In genomic region chr3:195203631-195204030, GRCh38 we compare ENCODE assay signal across 13 cellular contexts.
DNase-seq lines count a peak whose midpoint lies in the region; ATAC-seq, FAIRE-seq and TF ChIP-seq lines count a peak whose summit lies in the region.
"Had no signal": no experiment of that assay in that cellular context is flagged by ENCODE, and none has a peak within 500 bp of the region (broad histone marks: within the 10 kb centered on the region; RNA-seq: fewer than 3 reads in every experiment).

No MANE protein-coding gene starts in this region.

- H4K8ac ChIP-seq in H1 (ENCODE audit: extremely low read depth, insufficient read depth, low read length) = no peak overlapping the region

- peak; percentile 36; the same call in 1 of the 2 replicates for ATAC-seq in Panc1
- no peak for ATAC-seq in HG02623 (IDR thresholded peaks at IDR 0.05; ENCODE audit: unreplicated experiment)

- TF ChIP-seq POLR2A in H1 (IDR thresholded peaks at IDR 0.05; ENCODE audit: control extremely low read depth in 1 of 2, low read depth in 2 of 2, low read length in 2 of 2) = no peak

- peak overlapping the region; percentile 99 for H3K27ac Mint-ChIP-seq in osteocyte (ENCODE audit: unreplicated experiment)
- H3K27ac Mint-ChIP-seq: T-helper 1 cell treated with Interleukin-12 subunit alpha and Interleukin-12 subunit beta and Interleukin-4 antibody, amounts not matched to agents 30 μg/mL and 1 μg/mL, for 36 hours had no signal

- no peak overlapping the region for H3K9ac ChIP-seq in H1 (replicated peaks in 1 of 4; ENCODE audit: extremely low read depth in 1 of 4, low read depth in 3 of 4, low read length in 3 of 4)

- no peaks in the 10 kb centered on the region for H3K9me3 ChIP-seq in Panc1 (ENCODE audit: control insufficient read depth, insufficient read depth, low read depth, low read length)
- H3K9me3 ChIP-seq in H1 (ENCODE audit: insufficient read depth in 2 of 2, low read depth in 1 of 2, low read length in 1 of 2) = no peaks in the 10 kb centered on the region

- no peak for TF ChIP-seq CTCF in Panc1 (IDR thresholded peaks at IDR 0.05)
- TF ChIP-seq CTCF in H1 (IDR thresholded peaks at IDR 0.05; ENCODE audit: control extremely low read depth in 1 of 3, insufficient read depth in 1 of 3, low read depth in 1 of 3, low read length in 3 of 3) = no peak
- TF ChIP-seq CTCF in osteocyte (IDR thresholded peaks at IDR 0.05) = no peak

- no peak overlapping the region for H3K23ac ChIP-seq in H1 (ENCODE audit: insufficient read length)

- 0 out of 2 replicates have a peak overlapping the region, but pooled peaks have one; percentile 28 for H2AK5ac ChIP-seq in H1 (ENCODE audit: low read depth, low read length)

- H3K27ac ChIP-seq in ACC112 (ENCODE audit: low read depth, low read length) (peak overlapping the region; percentile 8; the same call in 1 of the 2 replicates), Panc1 (ENCODE audit: low read length) (no peak overlapping the region), H1 (ENCODE audit: low read depth, low read length) (no peak overlapping the region)

- in situ Hi-C loops in Panc1 (cut with HindIII; ENCODE audit: low pct_unique_long_range_greater_than_20kb, low sequenced_read_pairs) = no loop called here

- no peak overlapping the region for H4K91ac ChIP-seq in H1 (replicated peaks; ENCODE audit: insufficient read length, low read length)

- peaks cover 74% of the 10 kb centered on the region for H3K4me1 Mint-ChIP-seq in osteocyte (ENCODE audit: unreplicated experiment)

- no peaks in the 10 kb centered on the region for H3K9me3 Mint-ChIP-seq in osteocyte (ENCODE audit: unreplicated experiment)
- H3K9me3 Mint-ChIP-seq: T-helper 1 cell treated with Interleukin-12 subunit alpha and Interleukin-12 subunit beta and Interleukin-4 antibody, amounts not matched to agents 30 μg/mL and 1 μg/mL, for 36 hours had no signal

- peak overlapping the region; percentile 83 for H3K4ac ChIP-seq in H1 (replicated peaks; ENCODE audit: insufficient read length, low read depth, low read length)

- H4K5ac ChIP-seq in H1 (ENCODE audit: insufficient read length, low read depth, low read length) = no peak overlapping the region

- no peak for TF ChIP-seq RAD21 in H1 (IDR thresholded peaks at IDR 0.05 in 1 of 2, conservative IDR thresholded peaks at IDR 0.05 in 1 of 2; ENCODE audit: low read depth in 2 of 2, low read length in 2 of 2)

- no peaks in the 10 kb centered on the region for H3K36me3 ChIP-seq in ACC112 (ENCODE audit: insufficient read depth, low read length)
- no peaks in the 10 kb centered on the region for H3K36me3 ChIP-seq in Panc1 (ENCODE audit: control insufficient read depth, insufficient read depth, low read length)
- H3K36me3 ChIP-seq in H1 (ENCODE audit: control insufficient read depth in 2 of 4, insufficient read depth in 4 of 4, low read length in 3 of 4) = no peaks in the 10 kb centered on the region

- H2BK15ac ChIP-seq in H1 (ENCODE audit: low read length) = 0 out of 2 replicates have a peak overlapping the region, but pooled peaks have one; percentile 61

- intact Hi-C loops in Panc1 (cut with micrococcal nuclease; ENCODE audit: unreplicated experiment) = no loop called here

- no TSS peak for BruUV-seq in Panc1 (replicated peaks; lab: Mats Ljungman, UMichigan)

- no peak overlapping the region for H2AFZ ChIP-seq in ACC112 (ENCODE audit: low read length, unreplicated experiment)
- H2AFZ ChIP-seq in H1 (ENCODE audit: low read length) = no peak overlapping the region

- H2BK20ac ChIP-seq in H1 (ENCODE audit: low read length) = no peak overlapping the region

- H2BK120ac ChIP-seq in H1 (replicated peaks; ENCODE audit: low read depth, low read length) = no peak overlapping the region

- TF ChIP-seq EP300 in H1 (IDR thresholded peaks at IDR 0.05; ENCODE audit: borderline replicate concordance in 1 of 2, low read depth in 2 of 2, low read length in 2 of 2) = no peak

- POLR2A ChIA-PET in Panc1 (lab: Charles Lee) = no interaction called here
- POLR2A ChIA-PET in H1 (lab: Charles Lee; ENCODE audit: partially characterized antibody) = interaction anchor here (1.0 kb wide), 1 partner anchor 339 kb away, joined by 3 read pairs; no protein-coding TSS in a partner anchor

- no peak for FAIRE-seq in H1 (lab: Jason Lieb, UNC)

- H2BK5ac ChIP-seq in H1 (ENCODE audit: low read depth, low read length) = no peak overlapping the region

- H4K20me1 ChIP-seq in H1 (replicated peaks in 1 of 2; ENCODE audit: control insufficient read depth in 1 of 2, insufficient read depth in 2 of 2, low read length in 2 of 2) = peaks cover 2% of the 10 kb centered on the region in 2 experiments

- H3K18ac ChIP-seq in H1 (ENCODE audit: extremely low read depth, low read length) = no peak overlapping the region

- H3K4me1 ChIP-seq in ACC112 (ENCODE audit: control insufficient read depth, insufficient read depth, low read length, unreplicated experiment) = peaks cover 35% of the 10 kb centered on the region
- peaks cover 8% of the 10 kb centered on the region; the same call in 1 of the 2 replicates for H3K4me1 ChIP-seq in Panc1 (ENCODE audit: control insufficient read depth, insufficient read depth, low read length)
- peaks cover 0 to 4% (median under 1%) of the 10 kb centered on the region in 4 experiments; a peak in 1 of 7 replicates for H3K4me1 ChIP-seq in H1 (replicated peaks in 1 of 4; ENCODE audit: control insufficient read depth in 3 of 4, insufficient read depth in 4 of 4, low read length in 3 of 4)

- H3K4me3 Mint-ChIP-seq in osteocyte (ENCODE audit: unreplicated experiment) = no peak overlapping the region
- H3K4me3 Mint-ChIP-seq: T-helper 1 cell treated with Interleukin-12 subunit alpha and Interleukin-12 subunit beta and Interleukin-4 antibody, amounts not matched to agents 30 μg/mL and 1 μg/mL, for 36 hours had no signal

- H3K79me1 ChIP-seq in H1 (ENCODE audit: low read depth, low read length) = peaks cover 6% of the 10 kb centered on the region

- no peaks in the 10 kb centered on the region for H3K27me3 ChIP-seq in ACC112 (ENCODE audit: insufficient read depth, low read length)
- no peaks in the 10 kb centered on the region for H3K27me3 ChIP-seq in Panc1 (ENCODE audit: control insufficient read depth, insufficient read depth, low read length)
- H3K27me3 ChIP-seq in H1 (replicated peaks in 1 of 4; ENCODE audit: control insufficient read depth in 3 of 4, extremely low read depth in 1 of 4, insufficient read depth in 3 of 4, low read length in 3 of 4) = no peaks in the 10 kb centered on the region

- peaks cover 12% of the 10 kb centered on the region for H3K79me2 ChIP-seq in ACC112 (ENCODE audit: control insufficient read depth, insufficient read depth, low read length, unreplicated experiment)
- H3K79me2 ChIP-seq in H1 (ENCODE audit: control insufficient read depth in 1 of 2, insufficient read depth in 2 of 2, low read length in 2 of 2) = peaks cover 0 to 64% of the 10 kb centered on the region in 2 experiments; a peak in 3 of 4 replicates

- H3K56ac ChIP-seq in H1 (replicated peaks; ENCODE audit: insufficient read length, low read depth, low read length) = no peak overlapping the region

- no peaks in the 10 kb centered on the region for H3K23me2 ChIP-seq in H1 (ENCODE audit: low read depth, low read length)

- H2BK12ac ChIP-seq in H1 (ENCODE audit: low read depth, low read length) = no peak overlapping the region

- WGBS in H1 (ENCODE audit: extremely low coverage in 1 of 2, insufficient coverage in 1 of 2, insufficient read length in 1 of 2, insufficient replicate concordance in 2 of 2, low coverage in 1 of 2, low lambda C conversion rate in 2 of 2, missing lambda C conversion rate in 1 of 2), 2 experiments = 95% methylated on average over 6 of the region's 6 CpGs; no CpG with 5 or more reads in 1 of the 2 experiments

- DNase-seq in Panc1 (ENCODE audit: low read depth, low spot score) (no peak), H1 (ENCODE audit: low read depth in 1 of 2, low spot score in 2 of 2) (no peak), osteocyte (ENCODE audit: extremely low spot score, unreplicated experiment) (no peak), SW480 (ENCODE audit: low spot score) (no peak), NCI-H1694 (lab: John Stamatoyannopoulos, UW) (no peak), COLO668 (lab: John Stamatoyannopoulos, UW; ENCODE audit: unreplicated experiment) (no peak)
- DNase-seq: DND-41, kidney glomerular epithelial cell, MM.1S, NCI-H2171 treated with DMSO at 0.1 percent for 48 hours had no signal

- no peak overlapping the region for H3K14ac ChIP-seq in H1 (ENCODE audit: insufficient read length)

- H3K27me3 Mint-ChIP-seq in osteocyte (ENCODE audit: unreplicated experiment) = no peaks in the 10 kb centered on the region

- CTCF ChIA-PET in Panc1 (lab: Charles Lee) = no interaction called here
- CTCF ChIA-PET in H1 (lab: Charles Lee; ENCODE audit: partially characterized antibody) = interaction anchor here (0.6 to 1.2 kb wide), 9 partner anchors 17 to 1031 kb away, joined by 3 read pairs; no protein-coding TSS in a partner anchor

- H3K4me2 ChIP-seq in H1 (ENCODE audit: insufficient read depth in 1 of 2, low read depth in 2 of 2, low read length in 2 of 2) = no peak overlapping the region

- H3K4me3 ChIP-seq in ACC112 (ENCODE audit: low read depth, low read length) (no peak overlapping the region), Panc1 (ENCODE audit: low read depth in 2 of 2, low read length in 2 of 2) (no peak overlapping the region), H1 (ENCODE audit: extremely low read depth in 1 of 4, insufficient read depth in 2 of 4, low read depth in 3 of 4, low read length in 4 of 4) (no peak overlapping the region)

- no peaks in the 10 kb centered on the region for H3K36me3 Mint-ChIP-seq in osteocyte (ENCODE audit: unreplicated experiment)

TF ChIP-seq in H1, 55 proteins besides CTCF, POLR2A, EP300 and RAD21:
- no peak for TF ChIP-seq HDAC2 (IDR thresholded peaks at IDR 0.05; ENCODE audit: borderline replicate concordance in 1 of 2, low read depth in 2 of 2, low read length in 2 of 2)
- no peak for TF ChIP-seq ZNF274 (IDR thresholded peaks at IDR 0.05; ENCODE audit: borderline replicate concordance, extremely low read depth, low read length)
- TF ChIP-seq CBX5 (IDR thresholded peaks at IDR 0.05; ENCODE audit: low read depth, low read length) = no peak
- no peak for TF ChIP-seq TBP (IDR thresholded peaks at IDR 0.05; ENCODE audit: low read depth, low read length)
- TF ChIP-seq TEAD4 (IDR thresholded peaks at IDR 0.05; ENCODE audit: low read depth, low read length) = no peak
- TF ChIP-seq KDM1A (IDR thresholded peaks at IDR 0.05; ENCODE audit: borderline replicate concordance, low read length) = no peak
- TF ChIP-seq PHF8 (conservative IDR thresholded peaks at IDR 0.05; ENCODE audit: low read depth, low read length) = no peak
- no peak for TF ChIP-seq SIN3A (conservative IDR thresholded peaks at IDR 0.05 in 1 of 2, IDR thresholded peaks at IDR 0.05 in 1 of 2; ENCODE audit: low read depth in 1 of 2, low read length in 2 of 2)
- no peak for TF ChIP-seq SAP30 (IDR thresholded peaks at IDR 0.05; ENCODE audit: insufficient read depth, insufficient replicate concordance, low read length)
TF ChIP-seq in H1: peak in this region for 0.
